8 cellular contexts compared by ENCODE assay signal in the genomic region with DNA sequence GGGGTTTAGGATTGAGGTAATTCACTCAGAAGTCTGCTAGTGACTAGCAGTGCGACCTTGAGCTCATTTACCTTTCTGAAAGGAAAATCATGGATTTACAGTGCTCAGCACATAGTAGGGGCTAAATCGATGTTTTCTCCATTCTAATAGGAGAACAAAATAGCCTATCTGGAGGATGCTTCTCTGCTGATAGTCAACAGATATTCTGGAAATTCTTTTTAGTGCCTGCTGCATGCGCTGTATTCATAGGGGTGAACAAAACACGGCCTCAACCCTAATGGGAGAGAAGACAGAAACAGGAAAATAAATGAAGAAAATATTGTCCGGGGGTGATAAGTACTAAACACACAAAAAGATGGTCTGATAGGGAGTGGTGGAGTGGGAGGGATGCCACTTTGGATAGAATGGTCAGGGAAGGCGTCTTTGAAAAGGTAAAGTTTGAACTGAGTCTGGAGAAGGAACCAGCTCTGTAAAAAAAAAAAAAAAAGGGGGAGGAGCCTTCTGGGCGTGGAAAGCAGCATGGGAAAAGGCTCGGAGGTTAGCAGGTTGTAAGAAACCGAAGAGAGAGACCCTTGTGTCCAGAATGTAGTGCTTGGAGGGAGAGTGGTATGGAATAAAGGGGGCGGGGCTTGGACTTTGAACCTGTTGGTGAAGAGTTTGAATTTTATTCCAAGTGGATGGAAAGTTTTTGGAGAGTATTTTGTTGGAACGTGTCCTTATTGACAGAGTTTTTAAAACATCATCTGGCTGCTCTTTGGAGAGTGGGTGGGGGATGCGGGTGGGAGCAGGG. TPM values are rescaled to one million over a fixed set of nuclear protein-coding genes. Genes with fewer than 3 reads are reported as not detected.
DNase-seq lines count a peak whose midpoint lies in the region; ATAC-seq, FAIRE-seq and TF ChIP-seq lines count a peak whose summit lies in the region.

No MANE protein-coding gene starts in this region.

- H3K27me3 Mint-ChIP-seq in CD8-positive, alpha-beta T cell (ENCODE audit: low read depth) = no peaks in the 10 kb centered on the region

- H3K4me2 ChIP-seq in KMS-11 (peak overlapping the region; percentile 74), GM12878 (ENCODE audit: control insufficient read depth, insufficient read depth) (peak overlapping the region; percentile 82), HepG2 (ENCODE audit: low read depth, low read length) (peak overlapping the region; percentile 91)

- H3K4me3 Mint-ChIP-seq in CD8-positive, alpha-beta T cell = peak overlapping the region; percentile 99

- intact Hi-C loops in CD8-positive, alpha-beta T cell (cut with DNase I, micrococcal nuclease) = loop anchor here (1.0 to 5.0 kb wide), 4 partner anchors 93 to 1931 kb away; a partner anchor contains a TSS
- intact Hi-C loops in GM12878 (cut with micrococcal nuclease; ENCODE audit: unreplicated experiment) (loop anchor here (5.0 kb wide), 1 partner anchor 81 kb away; a partner anchor contains a TSS), HepG2 (cut with micrococcal nuclease; ENCODE audit: unreplicated experiment) (loop anchor here (5.0 kb wide), 3 partner anchors 49 to 299 kb away; a partner anchor contains a TSS)

- POLR2A ChIA-PET in CD8-positive, alpha-beta T cell (lab: Charles Lee) = interaction anchor here (1.0 to 2.2 kb wide), 6 partner anchors 12 to 299 kb away, joined by 3 to 15 read pairs (median 4); a partner anchor contains a TSS
- POLR2A ChIA-PET in GM12878 (lab: Charles Lee) = interaction anchor here (0.6 to 2.1 kb wide), 9 partner anchors 14 to 1811 kb away, joined by 3 to 9 read pairs (median 4); a partner anchor contains a TSS
- POLR2A ChIA-PET in HepG2 (lab: Yijun Ruan, JAX) = interaction anchor here (1.0 to 6.6 kb wide), 10 partner anchors 12 to 300 kb away, joined by 3 to 140 read pairs (median 6); a partner anchor contains a TSS

- no peak for ATAC-seq in CD8-positive, alpha-beta T cell
- ATAC-seq in GM12878 (no peak), HepG2 (peak; percentile 5; the same call in 1 of the 3 replicates), upper lobe of left lung (ENCODE audit: low FRiP score in 2 of 2) (no peak), HG02884 (IDR thresholded peaks at IDR 0.05; ENCODE audit: unreplicated experiment) (no peak)

- no peaks in the 10 kb centered on the region for H3K9me3 ChIP-seq in CD8-positive, alpha-beta T cell (ENCODE audit: low read length)
- H3K9me3 ChIP-seq in GM12878 (replicated peaks; ENCODE audit: control insufficient read depth, insufficient read depth, low read length) = no peaks in the 10 kb centered on the region
- H3K9me3 ChIP-seq in HepG2 (ENCODE audit: low read length) = no peaks in the 10 kb centered on the region
- H3K9me3 ChIP-seq in upper lobe of left lung = no peaks in the 10 kb centered on the region

- DNase-seq in CD8-positive, alpha-beta T cell = no peak
- no peak for DNase-seq in GM12878 (ENCODE audit: low read depth, low spot score)
- DNase-seq in HepG2 (ENCODE audit: low spot score) = peak; percentile 91
- no peak for DNase-seq in upper lobe of left lung
- no peak for DNase-seq in SHP77 (lab: John Stamatoyannopoulos, UW)
- DNase-seq in effector CD4-positive, alpha-beta T cell = no peak

- peak overlapping the region; percentile 85 for H3K9ac ChIP-seq in KMS-11
- peak overlapping the region; percentile 96 for H3K9ac ChIP-seq in GM12878 (ENCODE audit: control insufficient read depth, insufficient read depth, low read length)
- peak overlapping the region; percentile 94 for H3K9ac ChIP-seq in HepG2 (ENCODE audit: insufficient read depth, low read depth, low read length)

- H3K36me3 Mint-ChIP-seq in CD8-positive, alpha-beta T cell = peaks cover 25% of the 10 kb centered on the region

- RAD21 ChIA-PET in GM12878 (lab: Charles Lee; ENCODE audit: unreplicated experiment) = interaction anchor here (1.0 to 1.7 kb wide), 7 partner anchors 12 to 93 kb away, joined by 3 to 8 read pairs (median 3); a partner anchor contains a TSS

- TF ChIP-seq RAD21 in GM12878 (IDR thresholded peaks at IDR 0.05; ENCODE audit: insufficient read depth, low read depth, low read length) = no peak
- TF ChIP-seq RAD21 in HepG2 (CRISPR knock-in tag; IDR thresholded peaks at IDR 0.05) = no peak

- no peaks in the 10 kb centered on the region for H3K36me3 ChIP-seq in CD8-positive, alpha-beta T cell (ENCODE audit: insufficient read depth, low read length)
- H3K36me3 ChIP-seq in KMS-11 (ENCODE audit: insufficient read depth) (no peaks in the 10 kb centered on the region; the same call in 1 of the 2 replicates), GM12878 (ENCODE audit: control insufficient read depth in 2 of 2, insufficient read depth in 2 of 2, low read length in 1 of 2) (peaks cover 0 to 8% of the 10 kb centered on the region in 2 experiments; a peak in 1 of 4 replicates), HepG2 (replicated peaks in 1 of 2; ENCODE audit: control insufficient read depth in 1 of 2, insufficient read depth in 2 of 2, low read length in 2 of 2) (peaks cover 4 to 18% of the 10 kb centered on the region in 2 experiments; a peak in 3 of 5 replicates), upper lobe of left lung (no peaks in the 10 kb centered on the region)

- SMC1A ChIA-PET in GM12878 (lab: Charles Lee; ENCODE audit: uncharacterized antibody, unreplicated experiment) = interaction anchor here (1.0 to 6.3 kb wide), 10 partner anchors 9 to 79 kb away, joined by 3 to 26 read pairs (median 6); no protein-coding TSS in a partner anchor

- TF ChIP-seq EP300 in GM12878 (IDR thresholded peaks at IDR 0.05; ENCODE audit: borderline replicate concordance in 1 of 2, control insufficient read depth in 1 of 2, low read depth in 2 of 2, low read length in 2 of 2) = no peak
- TF ChIP-seq EP300 in HepG2 (IDR thresholded peaks at IDR 0.05; ENCODE audit: low read depth in 2 of 2, low read length in 2 of 2) = 0 out of 4 replicates have a peak, but pooled peaks of 1 of the 2 experiments have one; percentile 13
- TF ChIP-seq EP300 in HepG2 (CRISPR knock-in tag; IDR thresholded peaks at IDR 0.05; ENCODE audit: borderline replicate concordance) = 0 out of 2 replicates have a peak, but pooled peaks have one; percentile 19
- no peak for TF ChIP-seq EP300 in upper lobe of left lung (IDR thresholded peaks at IDR 0.05)

- TF ChIP-seq CTCF in CD8-positive, alpha-beta T cell (IDR thresholded peaks at IDR 0.05) = no peak
- no peak for TF ChIP-seq CTCF in KMS-11 (conservative IDR thresholded peaks at IDR 0.05; ENCODE audit: low read depth, low read length)
- no peak for TF ChIP-seq CTCF in GM12878 (IDR thresholded peaks at IDR 0.05 in 2 of 3, conservative IDR thresholded peaks at IDR 0.05 in 1 of 3; ENCODE audit: control insufficient read depth in 2 of 3, extremely low read depth in 1 of 3, insufficient read depth in 1 of 3, low read depth in 3 of 3, low read length in 3 of 3)
- TF ChIP-seq CTCF in HepG2 (CRISPR knock-in tag; IDR thresholded peaks at IDR 0.05) = no peak
- TF ChIP-seq CTCF in upper lobe of left lung (IDR thresholded peaks at IDR 0.05) = no peak

- peaks cover 40% of the 10 kb centered on the region for H3K4me1 ChIP-seq in CD8-positive, alpha-beta T cell (ENCODE audit: insufficient read depth, low read length)
- peaks cover 55% of the 10 kb centered on the region for H3K4me1 ChIP-seq in KMS-11 (ENCODE audit: low read depth, poor library complexity, severe bottlenecking)
- peaks cover 4% of the 10 kb centered on the region; the same call in 1 of the 2 replicates for H3K4me1 ChIP-seq in GM12878 (ENCODE audit: control insufficient read depth, insufficient read depth, low read length)
- peaks cover 56% of the 10 kb centered on the region for H3K4me1 ChIP-seq in HepG2 (ENCODE audit: insufficient read depth, low read length)
- H3K4me1 ChIP-seq in upper lobe of left lung = peaks cover 34 to 55% (median 37%) of the 10 kb centered on the region in 4 donors

- peaks cover 67% of the 10 kb centered on the region for H3K79me2 ChIP-seq in KMS-11 (ENCODE audit: insufficient read depth, low read depth)
- H3K79me2 ChIP-seq in GM12878 (ENCODE audit: control insufficient read depth, insufficient read depth, low read length) = peaks cover 64% of the 10 kb centered on the region
- peaks cover 64% of the 10 kb centered on the region for H3K79me2 ChIP-seq in HepG2 (ENCODE audit: insufficient read depth, low read length)

- H4K20me1 ChIP-seq in KMS-11 (ENCODE audit: insufficient read depth) (peaks cover 16% of the 10 kb centered on the region; the same call in 1 of the 2 replicates), GM12878 (ENCODE audit: control insufficient read depth, insufficient read depth) (no peaks in the 10 kb centered on the region; the same call in 1 of the 2 replicates), HepG2 (ENCODE audit: insufficient read depth, low read length) (peaks cover 23% of the 10 kb centered on the region)

- 31% methylated on average over 11 of the region's 12 CpGs for WGBS in GM12878 (ENCODE audit: insufficient coverage, insufficient replicate concordance, low lambda C conversion rate, missing lambda C conversion rate)
- 7% methylated on average over 12 of the region's 12 CpGs for WGBS in HepG2 (ENCODE audit: low lambda C conversion rate)
- WGBS in upper lobe of left lung, 2 donors = 32 to 35% methylated on average over 12 of the region's 12 CpGs

- BruUV-seq in GM12878 (replicated peaks; lab: Mats Ljungman, UMichigan) (TSS peak; percentile 58), HepG2 (replicated peaks; lab: Mats Ljungman, UMichigan) (no TSS peak)

- H3K27ac ChIP-seq in CD8-positive, alpha-beta T cell (ENCODE audit: low read depth, low read length) = peak overlapping the region; percentile 73
- peak overlapping the region; percentile 70 for H3K27ac ChIP-seq in KMS-11
- peak overlapping the region; percentile 90 for H3K27ac ChIP-seq in GM12878 (ENCODE audit: control insufficient read depth, insufficient read depth)
- peak overlapping the region; percentile 72 for H3K27ac ChIP-seq in HepG2 (ENCODE audit: extremely low read length, insufficient read depth, low read length)
- peak overlapping the region; percentile 91 to 98 (median 94) for H3K27ac ChIP-seq in upper lobe of left lung

- H3K27me3 ChIP-seq in CD8-positive, alpha-beta T cell (ENCODE audit: insufficient read depth, low read length) = no peaks in the 10 kb centered on the region
- H3K27me3 ChIP-seq in KMS-11 (ENCODE audit: insufficient read depth, low read depth) (no peaks in the 10 kb centered on the region), GM12878 (replicated peaks in 1 of 2; ENCODE audit: control insufficient read depth in 2 of 2, insufficient read depth in 2 of 2, low read length in 1 of 2) (no peaks in the 10 kb centered on the region), HepG2 (ENCODE audit: control insufficient read depth in 1 of 2, insufficient read depth in 2 of 2, low read length in 2 of 2) (no peaks in the 10 kb centered on the region; a peak in 1 of 5 replicates), upper lobe of left lung (no peaks in the 10 kb centered on the region)

- in situ Hi-C loops in GM12878 (cut with MboI) (no loop called here), HepG2 (cut with HindIII; ENCODE audit: extremely low pct_ligation_motif_present, low pct_unique_long_range_greater_than_20kb) (no loop called here)

- TF ChIP-seq POLR2A in GM12878 (IDR thresholded peaks at IDR 0.05; ENCODE audit: low read depth, low read length) = no peak; the same call in 1 of the 2 replicates
- TF ChIP-seq POLR2A in HepG2 (IDR thresholded peaks at IDR 0.05; ENCODE audit: insufficient read depth in 1 of 2, low read depth in 2 of 2, low read length in 2 of 2) = 0 out of 4 replicates have a peak, but pooled peaks of 1 of the 2 experiments have one; percentile 16
- TF ChIP-seq POLR2A in upper lobe of left lung (IDR thresholded peaks at IDR 0.05) = no peak

- H3K27ac Mint-ChIP-seq in CD8-positive, alpha-beta T cell = peak overlapping the region; percentile 93

- CTCF ChIA-PET in CD8-positive, alpha-beta T cell (lab: Charles Lee) = interaction anchor here (0.8 to 3.0 kb wide), 4 partner anchors 12 to 103 kb away, joined by 3 to 10 read pairs (median 3); no protein-coding TSS in a partner anchor
- CTCF ChIA-PET in GM12878 (lab: Yijun Ruan, JAX) = interaction anchor here (0.8 to 3.2 kb wide), 6 partner anchors 13 to 256 kb away, joined by 3 to 19 read pairs (median 4); no protein-coding TSS in a partner anchor
- CTCF ChIA-PET in HepG2 (lab: Yijun Ruan, JAX; ENCODE audit: low intra/inter-chr PET ratio, low total read pairs) = no interaction called here

- H3K4me1 Mint-ChIP-seq in CD8-positive, alpha-beta T cell (ENCODE audit: low read depth) = peaks cover 64% of the 10 kb centered on the region

- H3K9me3 Mint-ChIP-seq in CD8-positive, alpha-beta T cell = no peaks in the 10 kb centered on the region

- H2AFZ ChIP-seq in KMS-11 (ENCODE audit: low read depth) (no peak overlapping the region), GM12878 (ENCODE audit: control insufficient read depth, low read depth, low read length) (no peak overlapping the region), HepG2 (ENCODE audit: low read length) (no peak overlapping the region)

- peak overlapping the region; percentile 77 for H3K4me3 ChIP-seq in CD8-positive, alpha-beta T cell (ENCODE audit: low read depth, low read length)
- peak overlapping the region; percentile 65 for H3K4me3 ChIP-seq in KMS-11 (IDR thresholded peaks at IDR 0.05; ENCODE audit: insufficient read depth, low read depth, low read length)
- H3K4me3 ChIP-seq in GM12878 = peak overlapping the region; percentile 97
- H3K4me3 ChIP-seq in HepG2 (replicated peaks in 1 of 3; ENCODE audit: insufficient read depth in 1 of 3, low read depth in 2 of 3, low read length in 3 of 3) = peak overlapping the region; percentile 83 to 96 (median 87)
- H3K4me3 ChIP-seq in upper lobe of left lung = peak overlapping the region; percentile 6 to 96 (median 72)

- FAIRE-seq in GM12878 (lab: Jason Lieb, UNC) (no peak), HepG2 (lab: Jason Lieb, UNC) (peak; percentile 39)

RNA-seq across cellular contexts. Expression of a gene that starts 1.7 kb away (rescaled TPM):
- total RNA-seq in CD8-positive, alpha-beta T cell = 10 to 100 TPM; 55.5 to 56.1 TPM
- total RNA-seq in GM12878 (2013; cell fraction: nucleolus; rRNA removed) = 6.9 and 9.9 TPM in 2 replicates
- total RNA-seq in GM12878 (2014; rRNA removed) (46.6 and 47.7 TPM in 2 replicates), GM12878 (2014; rRNA removed; fragmentation: Illumina TruSeq; extraction: Trizol) (52.6 and 54.1 TPM in 2 replicates), GM12878 (2021) (96.3 and 98.7 TPM in 2 replicates), HepG2 (2016; rRNA removed; fragmentation: Illumina TruSeq; extraction: Trizol) (40.1 and 55.7 TPM in 2 replicates), upper lobe of left lung (100 to 1,000 TPM in 5 of 6 donors, 10 to 100 TPM in 1; 71.2 to 139 (median 104) TPM)
- 96.7 TPM for polyA plus RNA-seq in GM12878 (2011; ENCODE audit: low read depth)
- polyA plus RNA-seq in GM12878 (2011; rRNA removed) (63.3 and 64.9 TPM in 2 replicates), GM12878 (2014; fragmentation: Illumina TruSeq; extraction: Trizol) (117 and 118 TPM in 2 replicates), GM12878 (2014; fragmentation: Nextera tagmentation; extraction: Ambion mirVana) (10 to 100 TPM in 1 of 2 experiments, 1 to 10 TPM in 1; 4.2 to 12.9 TPM), GM12878 (2014; rRNA removed) (102 and 105 TPM in 2 replicates), GM12878 (2016; fragmentation: Nextera tagmentation; extraction: Ambion mirVana) (1 to 10 TPM; 5.0 to 6.7 TPM), HepG2 (2011; rRNA removed) (45.6 and 53.3 TPM in 2 replicates)
- 50.1 and 54.9 TPM in 2 replicates for polyA plus RNA-seq in GM12878 (2011; cell fraction: cytosol; rRNA removed)
- polyA plus RNA-seq in GM12878 (2011; cell fraction: nucleus; rRNA removed) = 19.2 and 25.0 TPM in 2 replicates
- 88.4 and 104 TPM in 2 replicates for polyA plus RNA-seq in GM12878 (2012)
- 14.0 and 17.8 TPM in 2 replicates for polyA minus RNA-seq in GM12878 (2011; rRNA and poly(A)+ RNA removed)
- polyA minus RNA-seq in GM12878 (2011; cell fraction: cytosol; rRNA and poly(A)+ RNA removed) = 13.9 and 18.4 TPM in 2 replicates
- 3.5 and 5.2 TPM in 2 replicates for polyA minus RNA-seq in GM12878 (2011; cell fraction: nucleus; rRNA and poly(A)+ RNA removed)
- total RNA-seq in HepG2 (2016; cell fraction: cytosol; rRNA removed; fragmentation: Illumina TruSeq; extraction: Trizol; ENCODE audit: low read depth) = 21.5 and 22.5 TPM in 2 replicates
- 38.1 and 49.5 TPM in 2 replicates for total RNA-seq in HepG2 (2016; cell fraction: insoluble cytoplasmic fraction; rRNA removed; fragmentation: Illumina TruSeq; extraction: Trizol)
- 48.4 and 51.3 TPM in 2 replicates for total RNA-seq in HepG2 (2016; cell fraction: membrane; rRNA removed; fragmentation: Illumina TruSeq; extraction: Trizol)
- total RNA-seq in HepG2 (2016; cell fraction: nucleus; rRNA removed; fragmentation: Illumina TruSeq; extraction: Trizol) = 20.3 and 20.7 TPM in 2 replicates
- polyA plus RNA-seq in HepG2 (2011; cell fraction: cytosol; rRNA removed) = 41.0 and 57.4 TPM in 2 replicates
- polyA plus RNA-seq in HepG2 (2011; cell fraction: nucleus; rRNA removed) = 16.8 and 22.7 TPM in 2 replicates
- 89.7 and 106 TPM in 2 replicates for polyA plus RNA-seq in HepG2 (2012)
- polyA plus RNA-seq in HepG2 (2016; cell fraction: cytosol; fragmentation: Illumina TruSeq; extraction: Trizol; ENCODE audit: low read depth) = 70.9 and 93.4 TPM in 2 replicates
- polyA plus RNA-seq in HepG2 (2016; cell fraction: insoluble cytoplasmic fraction; fragmentation: Illumina TruSeq; extraction: Trizol; ENCODE audit: low read depth) = 148 and 160 TPM in 2 replicates
- polyA plus RNA-seq in HepG2 (2016; cell fraction: membrane; fragmentation: Illumina TruSeq; extraction: Trizol; ENCODE audit: low read depth) = 107 and 129 TPM in 2 replicates
- polyA plus RNA-seq in HepG2 (2016; cell fraction: nucleus; fragmentation: Illumina TruSeq; extraction: Trizol; ENCODE audit: insufficient read depth, low read depth) = 88.7 and 93.2 TPM in 2 replicates
- 12.1 and 18.5 TPM in 2 replicates for polyA minus RNA-seq in HepG2 (2011; rRNA and poly(A)+ RNA removed; ENCODE audit: low replicate concordance)
- 23.5 and 28.2 TPM in 2 replicates for polyA minus RNA-seq in HepG2 (2011; cell fraction: cytosol; rRNA and poly(A)+ RNA removed)
- 9.5 and 11.8 TPM in 2 replicates for polyA minus RNA-seq in HepG2 (2011; cell fraction: nucleus; rRNA and poly(A)+ RNA removed)
